1 cellular context compared by ENCODE assay signal in genomic region chr13:20494656-20495055, GRCh38.
TF ChIP-seq lines count a peak whose summit lies in the region.

No MANE protein-coding gene starts in this region.

TF ChIP-seq in A549, 52 proteins besides CTCF, POLR2A, EP300 and RAD21:
- no peak for TF ChIP-seq NR3C1 (IDR thresholded peaks at IDR 0.05)
- TF ChIP-seq TFCP2L1 (CRISPR knock-in tag; IDR thresholded peaks at IDR 0.05), result no peak
- no peak for TF ChIP-seq EHMT2 (IDR thresholded peaks at IDR 0.05; ENCODE audit: low read depth)
- no peak for TF ChIP-seq EHF (CRISPR knock-in tag; IDR thresholded peaks at IDR 0.05)
- TF ChIP-seq CHD2 (IDR thresholded peaks at IDR 0.05; ENCODE audit: low read length, partially characterized antibody), result no peak
- TF ChIP-seq FOSL2 (IDR thresholded peaks at IDR 0.05), result no peak
- no peak for TF ChIP-seq FOSL2 (CRISPR knock-in tag; IDR thresholded peaks at IDR 0.05)
- no peak for TF ChIP-seq CEBPB (IDR thresholded peaks at IDR 0.05)
- no peak for TF ChIP-seq JUNB (IDR thresholded peaks at IDR 0.05)
- TF ChIP-seq PHF8 (IDR thresholded peaks at IDR 0.05; ENCODE audit: borderline replicate concordance, low read depth), result no peak
- TF ChIP-seq USF2 (IDR thresholded peaks at IDR 0.05), result no peak
- no peak for TF ChIP-seq RNF2 (IDR thresholded peaks at IDR 0.05; ENCODE audit: borderline replicate concordance, low read depth)
- TF ChIP-seq NFE2L2 (conservative IDR thresholded peaks at IDR 0.05; ENCODE audit: low read length), result no peak
- TF ChIP-seq CHD4 (IDR thresholded peaks at IDR 0.05; ENCODE audit: borderline replicate concordance), result no peak
- no peak for TF ChIP-seq PBX3 (IDR thresholded peaks at IDR 0.05)
- TF ChIP-seq HMGXB4 (CRISPR knock-in tag; IDR thresholded peaks at IDR 0.05; ENCODE audit: borderline replicate concordance), result no peak
- TF ChIP-seq GATA3 (IDR thresholded peaks at IDR 0.05; ENCODE audit: borderline replicate concordance), result no peak
- TF ChIP-seq FOSB (CRISPR knock-in tag; IDR thresholded peaks at IDR 0.05), result no peak
